In the genomic region with DNA sequence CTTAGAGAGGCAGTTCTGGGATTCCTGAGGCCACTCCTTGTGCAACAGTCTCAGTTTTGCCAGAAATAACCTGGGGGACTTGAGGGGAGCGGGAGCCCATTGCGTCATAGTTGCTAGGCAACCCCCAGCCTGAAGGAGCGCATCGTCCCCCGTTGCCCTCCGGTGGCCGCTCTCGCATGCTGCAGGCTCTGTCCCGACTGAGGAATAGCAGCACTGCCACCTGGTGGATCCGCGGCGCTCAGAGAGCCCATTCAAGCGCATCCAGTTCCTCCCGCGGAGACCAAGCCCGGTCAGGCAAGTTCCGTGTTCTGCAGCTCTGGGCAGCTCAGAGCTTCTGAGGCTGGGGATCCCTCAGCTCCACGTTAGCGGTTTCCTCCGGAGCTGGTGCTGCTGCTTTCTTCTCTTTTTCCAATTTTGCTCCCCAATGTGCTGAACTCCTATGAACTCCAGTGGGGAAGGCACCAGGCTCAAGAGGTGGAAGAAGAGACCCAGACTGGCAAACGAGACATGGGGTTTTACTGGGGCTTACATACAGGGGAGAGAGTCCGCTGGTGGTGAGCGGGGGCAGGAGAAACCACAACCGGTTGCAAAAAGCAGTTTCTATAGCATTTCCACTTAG, we compare ENCODE assay signal across 8 cellular contexts. TPM values are rescaled to one million over a fixed set of nuclear protein-coding genes. Genes with fewer than 3 reads are reported as not detected.
DNase-seq lines count a peak whose midpoint lies in the region; TF ChIP-seq lines count a peak whose summit lies in the region.

No MANE protein-coding gene starts in this region.

- H3K27ac Mint-ChIP-seq in activated T-helper 1 cell treated with anti-CD3 and anti-CD28 coated beads, Interleukin-12 subunit alpha, Interleukin-12 subunit beta, Interleukin-2, Interleukin-4 antibody, amounts not matched to agents 30 ng/mL and 10 ng/mL and 1 ng/mL, durations not matched to agents 14 hours and 24 hours and 36 hours = no peak overlapping the region

- H3K36me3 ChIP-seq in MG63 = no peaks in the 10 kb centered on the region
- no peaks in the 10 kb centered on the region for H3K36me3 ChIP-seq in neutrophil

- no peaks in the 10 kb centered on the region for H3K9me3 ChIP-seq in MG63
- no peaks in the 10 kb centered on the region for H3K9me3 ChIP-seq in neutrophil

- H3K27me3 ChIP-seq in MG63 (no peaks in the 10 kb centered on the region), neutrophil (peaks cover 39% of the 10 kb centered on the region)

- TF ChIP-seq CTCF in fibroblast of the aortic adventitia (IDR thresholded peaks at IDR 0.05; ENCODE audit: insufficient read depth, low read length) (peak; percentile 100), neutrophil (IDR thresholded peaks at IDR 0.05) (peak; percentile 88)

- H3K4me3 ChIP-seq in MG63 (no peak overlapping the region), fibroblast of the aortic adventitia (ENCODE audit: low read depth, low read length) (no peak overlapping the region), neutrophil (ENCODE audit: low read depth in 1 of 2, low read length in 1 of 2) (no peak overlapping the region)

- peaks cover 11% of the 10 kb centered on the region for H3K27me3 Mint-ChIP-seq in activated T-helper 1 cell treated with anti-CD3 and anti-CD28 coated beads, Interleukin-12 subunit alpha, Interleukin-12 subunit beta, Interleukin-2, Interleukin-4 antibody, amounts not matched to agents 30 ng/mL and 10 ng/mL and 1 ng/mL, durations not matched to agents 14 hours and 24 hours and 36 hours (ENCODE audit: insufficient read depth)

- H3K27ac ChIP-seq in neutrophil = no peak overlapping the region

- intact Hi-C loops in activated T-helper 1 cell treated with anti-CD3 and anti-CD28 coated beads, Interleukin-12 subunit alpha, Interleukin-12 subunit beta, Interleukin-2, Interleukin-4 antibody, amounts not matched to agents 30 ng/mL and 10 ng/mL and 1 ng/mL, durations not matched to agents 14 hours and 24 hours and 36 hours (cut with micrococcal nuclease) = loop anchor here (1.0 to 5.0 kb wide), 6 partner anchors 45 to 1930 kb away; a partner anchor contains a TSS

- H3K4me1 Mint-ChIP-seq in activated T-helper 1 cell treated with anti-CD3 and anti-CD28 coated beads, Interleukin-12 subunit alpha, Interleukin-12 subunit beta, Interleukin-2, Interleukin-4 antibody, amounts not matched to agents 30 ng/mL and 10 ng/mL and 1 ng/mL, durations not matched to agents 14 hours and 24 hours and 36 hours (ENCODE audit: low read depth) = peaks cover 11% of the 10 kb centered on the region

- no peak overlapping the region for H3K4me3 Mint-ChIP-seq in activated T-helper 1 cell treated with anti-CD3 and anti-CD28 coated beads, Interleukin-12 subunit alpha, Interleukin-12 subunit beta, Interleukin-2, Interleukin-4 antibody, amounts not matched to agents 30 ng/mL and 10 ng/mL and 1 ng/mL, durations not matched to agents 14 hours and 24 hours and 36 hours

- H3K4me1 ChIP-seq in neutrophil (ENCODE audit: control insufficient read depth in 1 of 2, insufficient read depth in 1 of 2, low read depth in 1 of 2, low read length in 1 of 2) = peaks cover 0 to 8% of the 10 kb centered on the region in 2 experiments

- DNase-seq in GM04504 (ENCODE audit: low read depth) = peak; percentile 91
- DNase-seq in HCEC 1CT = peak; percentile 96
- DNase-seq in MG63 = peak; percentile 92
- peak; percentile 89 for DNase-seq in RPMI8226
- DNase-seq in activated T-helper 1 cell treated with anti-CD3 and anti-CD28 coated beads, Interleukin-12 subunit alpha, Interleukin-12 subunit beta, Interleukin-2, Interleukin-4 antibody, amounts not matched to agents 30 ng/mL and 10 ng/mL and 1 ng/mL, durations not matched to agents 14 hours and 24 hours and 36 hours (ENCODE audit: low spot score) = peak; percentile 83
- DNase-seq in fibroblast of the aortic adventitia (ENCODE audit: low read depth) = peak; percentile 97
- peak; percentile 95 for DNase-seq in superior temporal gyrus (ENCODE audit: extremely low spot score)

- H3K36me3 Mint-ChIP-seq in activated T-helper 1 cell treated with anti-CD3 and anti-CD28 coated beads, Interleukin-12 subunit alpha, Interleukin-12 subunit beta, Interleukin-2, Interleukin-4 antibody, amounts not matched to agents 30 ng/mL and 10 ng/mL and 1 ng/mL, durations not matched to agents 14 hours and 24 hours and 36 hours (ENCODE audit: low read depth) = no peaks in the 10 kb centered on the region

- no peaks in the 10 kb centered on the region for H3K9me3 Mint-ChIP-seq in activated T-helper 1 cell treated with anti-CD3 and anti-CD28 coated beads, Interleukin-12 subunit alpha, Interleukin-12 subunit beta, Interleukin-2, Interleukin-4 antibody, amounts not matched to agents 30 ng/mL and 10 ng/mL and 1 ng/mL, durations not matched to agents 14 hours and 24 hours and 36 hours

RNA-seq across cellular contexts. Expression of a gene that starts 15.1 kb away (rescaled TPM):
- total RNA-seq in MG63 (2014; rRNA removed; shearing (Covaris generic); ENCODE audit: low replicate concordance) = 3.0 and 4.9 TPM in 2 replicates
- 0.17 TPM in 1 of 2 replicates, not detected in the other for total RNA-seq in activated T-helper 1 cell treated with anti-CD3 and anti-CD28 coated beads, Interleukin-12 subunit alpha, Interleukin-12 subunit beta, Interleukin-2, Interleukin-4 antibody, amounts not matched to agents 30 ng/mL and 10 ng/mL and 1 ng/mL, durations not matched to agents 14 hours and 24 hours and 36 hours
- 2.5 and 14.7 TPM in 2 replicates for total RNA-seq in fibroblast of the aortic adventitia (ENCODE audit: low replicate concordance)

RNA-seq across cellular contexts. Expression of a gene that starts 44.9 kb away (rescaled TPM):
- 8.2 and 15.8 TPM in 2 replicates for total RNA-seq in MG63 (2014; rRNA removed; shearing (Covaris generic); ENCODE audit: low replicate concordance)
- total RNA-seq in activated T-helper 1 cell treated with anti-CD3 and anti-CD28 coated beads, Interleukin-12 subunit alpha, Interleukin-12 subunit beta, Interleukin-2, Interleukin-4 antibody, amounts not matched to agents 30 ng/mL and 10 ng/mL and 1 ng/mL, durations not matched to agents 14 hours and 24 hours and 36 hours = 38.0 and 38.9 TPM in 2 replicates
- total RNA-seq in fibroblast of the aortic adventitia (ENCODE audit: low replicate concordance) = 11.7 and 12.3 TPM in 2 replicates
